In the genomic region with DNA sequence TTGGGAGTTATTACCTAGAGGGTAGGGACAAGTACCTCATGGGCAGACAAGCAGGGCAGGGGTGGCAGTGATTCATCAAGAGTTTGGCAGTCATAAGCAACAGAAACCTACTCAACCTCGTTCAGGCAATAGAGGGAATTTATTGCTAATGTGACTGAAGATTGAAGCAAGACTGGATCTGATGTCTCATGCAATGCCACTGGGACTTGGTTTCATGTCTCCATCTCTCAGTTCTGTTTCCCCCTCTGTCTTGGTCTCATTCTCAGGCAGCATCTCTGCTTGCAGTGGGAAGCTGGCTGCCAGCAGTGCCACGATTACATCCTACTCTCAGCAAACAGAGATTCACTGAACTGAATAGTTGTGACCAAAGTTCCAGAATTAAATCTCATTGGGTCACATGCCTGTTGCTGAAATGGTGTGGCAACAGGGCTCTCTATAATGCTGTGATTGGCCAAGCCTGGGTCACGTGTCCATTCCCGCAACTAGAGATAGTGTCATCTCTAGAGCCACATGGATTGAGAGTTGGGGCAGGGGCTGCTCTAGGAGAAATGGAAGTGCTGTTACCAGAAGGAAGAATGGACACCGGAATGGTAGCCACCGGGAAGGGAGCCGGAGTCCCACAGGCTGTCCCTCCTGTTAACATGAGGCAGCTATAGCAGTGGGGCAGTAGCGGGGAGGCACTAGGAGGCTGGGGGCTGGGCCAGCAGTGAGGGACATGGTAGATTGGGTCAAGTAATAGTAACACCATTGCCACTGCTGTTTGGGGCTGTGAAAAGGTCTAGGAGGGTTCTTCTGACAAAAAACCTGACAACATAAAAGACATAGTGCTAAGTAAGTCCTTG, we compare ENCODE assay signal across 1 cellular context.
TF ChIP-seq lines count a peak whose summit lies in the region.

No MANE protein-coding gene starts in this region.

TF ChIP-seq in GM12878, 131 proteins besides CTCF, POLR2A, EP300 and RAD21 (continued from another document and continues in another):
- TF ChIP-seq CEBPB (IDR thresholded peaks at IDR 0.05; ENCODE audit: borderline replicate concordance in 1 of 2, low read depth in 2 of 2, low read length in 2 of 2): no peak
- TF ChIP-seq SUPT20H (IDR thresholded peaks at IDR 0.05; ENCODE audit: borderline replicate concordance, control insufficient read depth, low read depth, low read length): no peak
- TF ChIP-seq PML (IDR thresholded peaks at IDR 0.05; ENCODE audit: low read length): no peak
- no peak for TF ChIP-seq IRF3 (IDR thresholded peaks at IDR 0.05)
- no peak for TF ChIP-seq CHD2 (IDR thresholded peaks at IDR 0.05; ENCODE audit: borderline replicate concordance, low read depth, low read length)
- no peak for TF ChIP-seq NFYA (IDR thresholded peaks at IDR 0.05; ENCODE audit: borderline replicate concordance, low read depth, low read length)
- TF ChIP-seq ATF3 (IDR thresholded peaks at IDR 0.05; ENCODE audit: borderline replicate concordance, extremely low read depth, low read depth, low read length): peak; percentile 9; the same call in 1 of the 2 replicates
- TF ChIP-seq ETV6 (conservative IDR thresholded peaks at IDR 0.05 in 1 of 2, IDR thresholded peaks at IDR 0.05 in 1 of 2; ENCODE audit: borderline replicate concordance in 1 of 2, low read depth in 1 of 2): no peak
- TF ChIP-seq TCF7 (IDR thresholded peaks at IDR 0.05; ENCODE audit: borderline replicate concordance): no peak
- no peak for TF ChIP-seq CHD1 (IDR thresholded peaks at IDR 0.05; ENCODE audit: low read depth, low read length)
- no peak for TF ChIP-seq EED (IDR thresholded peaks at IDR 0.05; ENCODE audit: low read depth)
- TF ChIP-seq EGR1 (IDR thresholded peaks at IDR 0.05; ENCODE audit: borderline replicate concordance in 1 of 2, low read depth in 2 of 2, low read length in 2 of 2): no peak
- TF ChIP-seq SPI1 (IDR thresholded peaks at IDR 0.05; ENCODE audit: borderline replicate concordance, insufficient read depth, low read depth, low read length): no peak
- TF ChIP-seq HDAC2 (IDR thresholded peaks at IDR 0.05): no peak
- no peak for TF ChIP-seq CREM (IDR thresholded peaks at IDR 0.05; ENCODE audit: low read depth)
- no peak for TF ChIP-seq ZZZ3 (IDR thresholded peaks at IDR 0.05; ENCODE audit: control insufficient read depth, insufficient read length, low read depth)
- TF ChIP-seq ZNF217 (IDR thresholded peaks at IDR 0.05): no peak
- no peak for TF ChIP-seq KAT2A (conservative IDR thresholded peaks at IDR 0.05; ENCODE audit: control insufficient read depth, low read depth, low read length)
- TF ChIP-seq MEF2A (IDR thresholded peaks at IDR 0.05; ENCODE audit: insufficient read depth, low read depth, low read length): no peak
- no peak for TF ChIP-seq ZNF207 (IDR thresholded peaks at IDR 0.05; ENCODE audit: borderline replicate concordance)
- TF ChIP-seq, protein P1, sequence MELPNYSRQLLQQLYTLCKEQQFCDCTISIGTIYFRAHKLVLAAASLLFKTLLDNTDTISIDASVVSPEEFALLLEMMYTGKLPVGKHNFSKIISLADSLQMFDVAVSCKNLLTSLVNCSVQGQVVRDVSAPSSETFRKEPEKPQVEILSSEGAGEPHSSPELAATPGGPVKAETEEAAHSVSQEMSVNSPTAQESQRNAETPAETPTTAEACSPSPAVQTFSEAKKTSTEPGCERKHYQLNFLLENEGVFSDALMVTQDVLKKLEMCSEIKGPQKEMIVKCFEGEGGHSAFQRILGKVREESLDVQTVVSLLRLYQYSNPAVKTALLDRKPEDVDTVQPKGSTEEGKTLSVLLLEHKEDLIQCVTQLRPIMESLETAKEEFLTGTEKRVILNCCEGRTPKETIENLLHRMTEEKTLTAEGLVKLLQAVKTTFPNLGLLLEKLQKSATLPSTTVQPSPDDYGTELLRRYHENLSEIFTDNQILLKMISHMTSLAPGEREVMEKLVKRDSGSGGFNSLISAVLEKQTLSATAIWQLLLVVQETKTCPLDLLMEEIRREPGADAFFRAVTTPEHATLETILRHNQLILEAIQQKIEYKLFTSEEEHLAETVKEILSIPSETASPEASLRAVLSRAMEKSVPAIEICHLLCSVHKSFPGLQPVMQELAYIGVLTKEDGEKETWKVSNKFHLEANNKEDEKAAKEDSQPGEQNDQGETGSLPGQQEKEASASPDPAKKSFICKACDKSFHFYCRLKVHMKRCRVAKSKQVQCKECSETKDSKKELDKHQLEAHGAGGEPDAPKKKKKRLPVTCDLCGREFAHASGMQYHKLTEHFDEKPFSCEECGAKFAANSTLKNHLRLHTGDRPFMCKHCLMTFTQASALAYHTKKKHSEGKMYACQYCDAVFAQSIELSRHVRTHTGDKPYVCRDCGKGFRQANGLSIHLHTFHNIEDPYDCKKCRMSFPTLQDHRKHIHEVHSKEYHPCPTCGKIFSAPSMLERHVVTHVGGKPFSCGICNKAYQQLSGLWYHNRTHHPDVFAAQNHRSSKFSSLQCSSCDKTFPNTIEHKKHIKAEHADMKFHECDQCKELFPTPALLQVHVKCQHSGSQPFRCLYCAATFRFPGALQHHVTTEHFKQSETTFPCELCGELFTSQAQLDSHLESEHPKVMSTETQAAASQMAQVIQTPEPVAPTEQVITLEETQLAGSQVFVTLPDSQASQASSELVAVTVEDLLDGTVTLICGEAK (IDR thresholded peaks at IDR 0.05; ENCODE audit: borderline replicate concordance): no peak
- TF ChIP-seq, protein P2, sequence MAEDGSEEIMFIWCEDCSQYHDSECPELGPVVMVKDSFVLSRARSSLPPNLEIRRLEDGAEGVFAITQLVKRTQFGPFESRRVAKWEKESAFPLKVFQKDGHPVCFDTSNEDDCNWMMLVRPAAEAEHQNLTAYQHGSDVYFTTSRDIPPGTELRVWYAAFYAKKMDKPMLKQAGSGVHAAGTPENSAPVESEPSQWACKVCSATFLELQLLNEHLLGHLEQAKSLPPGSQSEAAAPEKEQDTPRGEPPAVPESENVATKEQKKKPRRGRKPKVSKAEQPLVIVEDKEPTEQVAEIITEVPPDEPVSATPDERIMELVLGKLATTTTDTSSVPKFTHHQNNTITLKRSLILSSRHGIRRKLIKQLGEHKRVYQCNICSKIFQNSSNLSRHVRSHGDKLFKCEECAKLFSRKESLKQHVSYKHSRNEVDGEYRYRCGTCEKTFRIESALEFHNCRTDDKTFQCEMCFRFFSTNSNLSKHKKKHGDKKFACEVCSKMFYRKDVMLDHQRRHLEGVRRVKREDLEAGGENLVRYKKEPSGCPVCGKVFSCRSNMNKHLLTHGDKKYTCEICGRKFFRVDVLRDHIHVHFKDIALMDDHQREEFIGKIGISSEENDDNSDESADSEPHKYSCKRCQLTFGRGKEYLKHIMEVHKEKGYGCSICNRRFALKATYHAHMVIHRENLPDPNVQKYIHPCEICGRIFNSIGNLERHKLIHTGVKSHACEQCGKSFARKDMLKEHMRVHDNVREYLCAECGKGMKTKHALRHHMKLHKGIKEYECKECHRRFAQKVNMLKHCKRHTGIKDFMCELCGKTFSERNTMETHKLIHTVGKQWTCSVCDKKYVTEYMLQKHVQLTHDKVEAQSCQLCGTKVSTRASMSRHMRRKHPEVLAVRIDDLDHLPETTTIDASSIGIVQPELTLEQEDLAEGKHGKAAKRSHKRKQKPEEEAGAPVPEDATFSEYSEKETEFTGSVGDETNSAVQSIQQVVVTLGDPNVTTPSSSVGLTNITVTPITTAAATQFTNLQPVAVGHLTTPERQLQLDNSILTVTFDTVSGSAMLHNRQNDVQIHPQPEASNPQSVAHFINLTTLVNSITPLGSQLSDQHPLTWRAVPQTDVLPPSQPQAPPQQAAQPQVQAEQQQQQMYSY (CRISPR knock-in tag; IDR thresholded peaks at IDR 0.05): no peak
- TF ChIP-seq IRF4 (IDR thresholded peaks at IDR 0.05; ENCODE audit: low read depth, low read length): peak; percentile 31; the same call in 1 of the 2 replicates
- TF ChIP-seq IKZF2 (IDR thresholded peaks at IDR 0.05): peak in 1 of 2 experiments; percentile 25; a peak in 1 of 4 replicates
- no peak for TF ChIP-seq RELA (IDR thresholded peaks at IDR 0.05; ENCODE audit: borderline replicate concordance, partially characterized antibody)
- no peak for TF ChIP-seq FOXM1 (IDR thresholded peaks at IDR 0.05; ENCODE audit: low read depth, low read length)
- TF ChIP-seq YY1 (IDR thresholded peaks at IDR 0.05; ENCODE audit: low read depth, low read length): no peak
- no peak for TF ChIP-seq WRNIP1 (IDR thresholded peaks at IDR 0.05; ENCODE audit: borderline replicate concordance, low read depth, low read length)
- no peak for TF ChIP-seq STAT1 (conservative IDR thresholded peaks at IDR 0.05)
- no peak for TF ChIP-seq JUNB (IDR thresholded peaks at IDR 0.05)
- TF ChIP-seq IKZF1 (conservative IDR thresholded peaks at IDR 0.05): no peak
- TF ChIP-seq USF2 (IDR thresholded peaks at IDR 0.05; ENCODE audit: borderline replicate concordance, low read depth, low read length): peak; percentile 51
- no peak for TF ChIP-seq ZBTB4 (CRISPR knock-in tag; IDR thresholded peaks at IDR 0.05)
- TF ChIP-seq HDGF (IDR thresholded peaks at IDR 0.05): no peak
- TF ChIP-seq, protein P3, sequence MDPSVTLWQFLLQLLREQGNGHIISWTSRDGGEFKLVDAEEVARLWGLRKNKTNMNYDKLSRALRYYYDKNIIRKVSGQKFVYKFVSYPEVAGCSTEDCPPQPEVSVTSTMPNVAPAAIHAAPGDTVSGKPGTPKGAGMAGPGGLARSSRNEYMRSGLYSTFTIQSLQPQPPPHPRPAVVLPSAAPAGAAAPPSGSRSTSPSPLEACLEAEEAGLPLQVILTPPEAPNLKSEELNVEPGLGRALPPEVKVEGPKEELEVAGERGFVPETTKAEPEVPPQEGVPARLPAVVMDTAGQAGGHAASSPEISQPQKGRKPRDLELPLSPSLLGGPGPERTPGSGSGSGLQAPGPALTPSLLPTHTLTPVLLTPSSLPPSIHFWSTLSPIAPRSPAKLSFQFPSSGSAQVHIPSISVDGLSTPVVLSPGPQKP (IDR thresholded peaks at IDR 0.05; ENCODE audit: low read depth, low read length): no peak
- TF ChIP-seq ZSCAN29 (IDR thresholded peaks at IDR 0.05): no peak
- TF ChIP-seq, protein P4, sequence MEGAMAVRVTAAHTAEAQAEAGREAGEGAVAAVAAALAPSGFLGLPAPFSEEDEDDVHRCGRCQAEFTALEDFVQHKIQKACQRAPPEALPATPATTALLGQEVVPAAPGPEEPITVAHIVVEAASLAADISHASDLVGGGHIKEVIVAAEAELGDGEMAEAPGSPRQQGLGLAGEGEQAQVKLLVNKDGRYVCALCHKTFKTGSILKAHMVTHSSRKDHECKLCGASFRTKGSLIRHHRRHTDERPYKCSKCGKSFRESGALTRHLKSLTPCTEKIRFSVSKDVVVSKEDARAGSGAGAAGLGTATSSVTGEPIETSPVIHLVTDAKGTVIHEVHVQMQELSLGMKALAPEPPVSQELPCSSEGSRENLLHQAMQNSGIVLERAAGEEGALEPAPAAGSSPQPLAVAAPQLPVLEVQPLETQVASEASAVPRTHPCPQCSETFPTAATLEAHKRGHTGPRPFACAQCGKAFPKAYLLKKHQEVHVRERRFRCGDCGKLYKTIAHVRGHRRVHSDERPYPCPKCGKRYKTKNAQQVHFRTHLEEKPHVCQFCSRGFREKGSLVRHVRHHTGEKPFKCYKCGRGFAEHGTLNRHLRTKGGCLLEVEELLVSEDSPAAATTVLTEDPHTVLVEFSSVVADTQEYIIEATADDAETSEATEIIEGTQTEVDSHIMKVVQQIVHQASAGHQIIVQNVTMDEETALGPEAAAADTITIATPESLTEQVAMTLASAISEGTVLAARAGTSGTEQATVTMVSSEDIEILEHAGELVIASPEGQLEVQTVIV (IDR thresholded peaks at IDR 0.05; ENCODE audit: borderline replicate concordance, partially characterized antibody): no peak
- no peak for TF ChIP-seq SMC3 (IDR thresholded peaks at IDR 0.05; ENCODE audit: borderline replicate concordance, low read length)
- TF ChIP-seq RAD51 (IDR thresholded peaks at IDR 0.05): peak; percentile 92
- TF ChIP-seq POLR2AphosphoS5 (IDR thresholded peaks at IDR 0.05; ENCODE audit: low read length): no peak
